ENCODE assay signal across 8 cellular contexts in the genomic region with DNA sequence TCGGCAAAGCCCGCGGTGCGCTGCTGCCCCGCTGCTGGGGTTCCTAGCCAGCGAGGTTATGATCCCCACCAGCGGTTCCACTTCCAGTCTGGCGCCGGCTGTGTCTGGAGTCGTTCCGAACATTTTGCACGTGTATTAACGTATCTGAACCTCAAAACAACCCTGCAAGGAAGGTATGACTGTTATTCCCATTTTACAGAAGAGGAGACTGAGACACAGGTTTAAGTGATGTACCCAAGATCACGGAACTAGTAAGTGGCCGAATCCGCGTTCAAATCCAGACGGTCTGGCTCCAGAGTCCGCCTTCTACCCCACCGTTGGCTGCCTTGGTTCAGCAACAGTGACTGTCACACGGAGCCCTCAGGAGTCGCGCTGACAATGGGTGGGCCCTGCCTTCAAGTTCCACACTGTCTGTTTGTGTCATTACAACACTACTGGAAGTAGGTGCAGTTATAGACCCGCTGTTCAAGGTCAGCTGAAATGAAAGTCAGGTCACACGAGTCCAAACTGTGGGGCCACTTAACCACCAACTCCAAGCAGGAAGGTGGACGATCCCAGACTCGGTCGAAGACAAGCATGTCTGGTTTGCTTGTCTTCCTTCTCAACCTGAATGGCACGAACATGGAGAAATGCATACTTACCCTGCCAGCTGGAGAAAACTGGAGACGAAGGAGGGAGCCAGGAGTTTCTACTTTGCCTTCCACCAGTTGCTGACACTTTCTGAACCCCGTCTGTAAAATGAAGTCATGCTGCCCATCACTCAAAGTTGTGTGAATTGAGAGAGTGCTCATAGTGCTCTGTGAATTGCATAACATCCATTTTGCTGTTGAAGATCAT. TPM values are rescaled to one million over a fixed set of nuclear protein-coding genes. Genes with fewer than 3 reads are reported as not detected.
DNase-seq lines count a peak whose midpoint lies in the region; ATAC-seq and TF ChIP-seq lines count a peak whose summit lies in the region.

No MANE protein-coding gene starts in this region.

- H3K4me1 ChIP-seq in mammary epithelial cell (ENCODE audit: insufficient read depth, low read length): peaks cover 12% of the 10 kb centered on the region

- peaks cover 33% of the 10 kb centered on the region for H3K4me1 Mint-ChIP-seq in stimulated activated naive CD8-positive, alpha-beta T cell treated with anti-CD3 and anti-CD28 coated beads, Interleukin-15, Interleukin-2, amounts not matched to agents 100 ng/mL and 50 ng/mL, for 24 hours (ENCODE audit: low read depth)
- peaks cover 28% of the 10 kb centered on the region for H3K4me1 Mint-ChIP-seq in mesothelial cell of epicardium

- H3K4me3 ChIP-seq in mammary epithelial cell (replicated peaks in 1 of 3; ENCODE audit: insufficient read depth in 1 of 3, low read depth in 2 of 3, low read length in 3 of 3): peak overlapping the region; percentile 24 to 45 (median 29)

- peak overlapping the region; percentile 56 for H3K27ac ChIP-seq in mammary epithelial cell (ENCODE audit: insufficient read depth, low read depth, low read length)

- H3K9me3 Mint-ChIP-seq in stimulated activated naive CD8-positive, alpha-beta T cell treated with anti-CD3 and anti-CD28 coated beads, Interleukin-15, Interleukin-2, amounts not matched to agents 100 ng/mL and 50 ng/mL, for 24 hours: no peaks in the 10 kb centered on the region
- no peaks in the 10 kb centered on the region for H3K9me3 Mint-ChIP-seq in mesothelial cell of epicardium

- peak overlapping the region; percentile 77 for H3K4me3 Mint-ChIP-seq in stimulated activated naive CD8-positive, alpha-beta T cell treated with anti-CD3 and anti-CD28 coated beads, Interleukin-15, Interleukin-2, amounts not matched to agents 100 ng/mL and 50 ng/mL, for 24 hours
- peak overlapping the region; percentile 66 for H3K4me3 Mint-ChIP-seq in mesothelial cell of epicardium

- peak overlapping the region; percentile 50 for H2AFZ ChIP-seq in mammary epithelial cell (ENCODE audit: low read depth, low read length)

- BruUV-seq in mammary epithelial cell (replicated peaks; lab: Mats Ljungman, UMichigan): TSS peak; percentile 77

- peaks cover 3% of the 10 kb centered on the region for H3K36me3 ChIP-seq in mammary epithelial cell (ENCODE audit: insufficient read depth, low read length)

- H4K20me1 ChIP-seq in mammary epithelial cell (ENCODE audit: insufficient read depth, low read length): no peaks in the 10 kb centered on the region

- in situ Hi-C loops in mammary epithelial cell (cut with MboI; ENCODE audit: low sequenced_read_pairs in 2 of 2): loop anchor here in 1 of 2 donors (5.0 kb wide), 1 partner anchor 83 kb away; no protein-coding TSS in a partner anchor

- H3K27me3 ChIP-seq in mammary epithelial cell (ENCODE audit: insufficient read depth, low read length): no peaks in the 10 kb centered on the region

- H3K79me2 ChIP-seq in mammary epithelial cell (ENCODE audit: insufficient read depth, low read length): peaks cover 32% of the 10 kb centered on the region

- peaks cover 40% of the 10 kb centered on the region for H3K27me3 Mint-ChIP-seq in stimulated activated naive CD8-positive, alpha-beta T cell treated with anti-CD3 and anti-CD28 coated beads, Interleukin-15, Interleukin-2, amounts not matched to agents 100 ng/mL and 50 ng/mL, for 24 hours
- peaks cover 5% of the 10 kb centered on the region for H3K27me3 Mint-ChIP-seq in mesothelial cell of epicardium (ENCODE audit: low read depth)

- no peak overlapping the region for H3K9ac ChIP-seq in mammary epithelial cell (ENCODE audit: insufficient read depth, low read length)

- intact Hi-C loops in mammary epithelial cell (cut with micrococcal nuclease): loop anchor here (1.0 to 5.0 kb wide), 4 partner anchors 13 to 112 kb away; a partner anchor contains a TSS

- TF ChIP-seq CTCF in mammary epithelial cell (conservative IDR thresholded peaks at IDR 0.05 in 1 of 2, IDR thresholded peaks at IDR 0.05 in 1 of 2; ENCODE audit: extremely low read depth in 1 of 2, insufficient read depth in 1 of 2, low read depth in 1 of 2, low read length in 2 of 2): no peak
- no peak for TF ChIP-seq CTCF in mesothelial cell of epicardium (IDR thresholded peaks at IDR 0.05; ENCODE audit: unreplicated experiment)

- H3K36me3 Mint-ChIP-seq in stimulated activated naive CD8-positive, alpha-beta T cell treated with anti-CD3 and anti-CD28 coated beads, Interleukin-15, Interleukin-2, amounts not matched to agents 100 ng/mL and 50 ng/mL, for 24 hours (ENCODE audit: low read depth): peaks cover 18% of the 10 kb centered on the region
- H3K36me3 Mint-ChIP-seq in mesothelial cell of epicardium: peaks cover 12% of the 10 kb centered on the region

- no peak for DNase-seq in stimulated activated naive CD8-positive, alpha-beta T cell treated with anti-CD3 and anti-CD28 coated beads, Interleukin-15, Interleukin-2, amounts not matched to agents 100 U/mL and 50 U/mL, for 24 hours
- no peak for DNase-seq in mammary epithelial cell
- DNase-seq in mesothelial cell of epicardium (ENCODE audit: low spot score in 2 of 2, unreplicated experiment in 2 of 2): no peak
- DNase-seq in activated gamma-delta T cell (lab: John Stamatoyannopoulos, UW): no peak
- DNase-seq in iPS-NIHi7 (ENCODE audit: extremely low spot score): no peak
- no peak for DNase-seq in nucleus accumbens (lab: John Stamatoyannopoulos, UW)

- CTCF ChIA-PET in mammary epithelial cell (lab: Charles Lee; ENCODE audit: low non-redundant PET): no interaction called here

- H3K9me3 ChIP-seq in mammary epithelial cell (replicated peaks; ENCODE audit: insufficient read depth, low read length): no peaks in the 10 kb centered on the region

- WGBS in mammary epithelial cell (ENCODE audit: low coverage, missing lambda C conversion rate): 63% methylated on average over 15 of the region's 31 CpGs

- peak overlapping the region; percentile 69 for H3K27ac Mint-ChIP-seq in stimulated activated naive CD8-positive, alpha-beta T cell treated with anti-CD3 and anti-CD28 coated beads, Interleukin-15, Interleukin-2, amounts not matched to agents 100 ng/mL and 50 ng/mL, for 24 hours
- no peak overlapping the region for H3K27ac Mint-ChIP-seq in mesothelial cell of epicardium

- peak overlapping the region; percentile 74 for H3K4me2 ChIP-seq in mammary epithelial cell (ENCODE audit: insufficient read depth, low read depth, low read length)

- dilution Hi-C loops in mammary epithelial cell (cut with HindIII; ENCODE audit: low sequenced_read_pairs): no loop called here

- no peak for ATAC-seq in stimulated activated naive CD8-positive, alpha-beta T cell treated with anti-CD3 and anti-CD28 coated beads, Interleukin-15, Interleukin-2, amounts not matched to agents 100 U/mL and 50 U/mL, for 24 hours
- ATAC-seq in GM19351 (IDR thresholded peaks at IDR 0.05; ENCODE audit: unreplicated experiment): no peak

RNA-seq across cellular contexts. Expression of a gene that starts 0.8 kb away (rescaled TPM):
- total RNA-seq in mammary epithelial cell: 10 to 100 TPM; 49.9 to 68.0 TPM
- 47.4 TPM for polyA plus RNA-seq in mammary epithelial cell
- 39.1 TPM for polyA minus RNA-seq in mammary epithelial cell
- total RNA-seq in mesothelial cell of epicardium: 13.3 to 13.6 TPM (median 13.5 TPM) in 3 replicates

RNA-seq across cellular contexts. Expression of a gene that starts 21.8 kb away (rescaled TPM):
- total RNA-seq in mammary epithelial cell (not detected), mesothelial cell of epicardium (not detected in 3 replicates)
- polyA plus RNA-seq in mammary epithelial cell: not detected
- not detected for polyA minus RNA-seq in mammary epithelial cell

RNA-seq across cellular contexts. Expression of a gene that starts 43.7 kb away (rescaled TPM):
- total RNA-seq in mammary epithelial cell: not detected
- polyA plus RNA-seq in mammary epithelial cell: not detected
- not detected for polyA minus RNA-seq in mammary epithelial cell
- 0.74 to 0.90 TPM (median 0.75 TPM) in 3 replicates for total RNA-seq in mesothelial cell of epicardium
